Comparison of ENCODE assay signal across 11 cellular contexts in the genomic region with DNA sequence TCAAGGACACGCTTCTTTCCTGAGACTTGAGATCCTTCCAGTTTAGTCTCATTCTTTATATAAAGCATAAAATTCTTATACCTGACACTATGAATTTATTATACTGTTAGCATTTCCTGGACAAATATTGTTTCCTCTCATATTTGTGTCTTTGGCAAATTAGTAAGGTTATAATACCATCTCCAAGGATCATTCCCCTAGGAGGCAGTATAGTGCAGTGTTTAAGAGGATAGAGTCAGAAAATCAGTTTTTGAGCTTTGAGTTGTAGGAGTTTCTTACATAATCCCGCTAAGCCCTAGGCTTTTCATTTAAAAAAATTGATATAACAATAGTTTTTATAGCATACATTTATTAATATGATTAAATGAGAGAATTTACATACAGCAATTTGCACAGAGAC.
A peak's percentile ranks its signal among the peaks of the same experiment; 100 is the strongest.
DNase-seq lines count a peak whose midpoint lies in the region; ATAC-seq and TF ChIP-seq lines count a peak whose summit lies in the region.
"Had no signal": no experiment of that assay in that cellular context is flagged by ENCODE, and none has a peak within 500 bp of the region (broad histone marks: within the 10 kb centered on the region; RNA-seq: fewer than 3 reads in every experiment).

No MANE protein-coding gene starts in this region.

- intact Hi-C loops in activated CD4-positive, alpha-beta T cell treated with anti-CD3 and anti-CD28 coated beads, Interleukin-2, amount 10 ng/mL, durations not matched to agents 24 days and 14 days (cut with micrococcal nuclease) = no loop called here

- H3K27ac Mint-ChIP-seq in activated CD4-positive, alpha-beta T cell treated with anti-CD3 and anti-CD28 coated beads, Interleukin-2, amount 10 ng/mL, durations not matched to agents 24 days and 14 days = no peak overlapping the region
- H3K27ac Mint-ChIP-seq in natural killer cell treated with Interleukin-12 subunit alpha and Interleukin-12 subunit beta and Interleukin-15 and Interleukin-18, amount 100 ng/mL, for 72 hours = no peak overlapping the region

- no peaks in the 10 kb centered on the region for H3K9me3 Mint-ChIP-seq in activated CD4-positive, alpha-beta T cell treated with anti-CD3 and anti-CD28 coated beads, Interleukin-2, amount 10 ng/mL, durations not matched to agents 24 days and 14 days
- peaks cover 2% of the 10 kb centered on the region for H3K9me3 Mint-ChIP-seq in natural killer cell treated with Interleukin-12 subunit alpha and Interleukin-12 subunit beta and Interleukin-15 and Interleukin-18, amount 100 ng/mL, for 72 hours
- H3K9me3 Mint-ChIP-seq: central memory CD8-positive, alpha-beta T cell had no signal

- TF ChIP-seq CTCF in VCaP (conservative IDR thresholded peaks at IDR 0.05) (peak; percentile 56), kidney epithelial cell (IDR thresholded peaks at IDR 0.05; ENCODE audit: insufficient read depth, low read length, poor library complexity, severe bottlenecking) (peak; percentile 9)

- no peak overlapping the region for H3K4me3 Mint-ChIP-seq in activated CD4-positive, alpha-beta T cell treated with anti-CD3 and anti-CD28 coated beads, Interleukin-2, amount 10 ng/mL, durations not matched to agents 24 days and 14 days
- H3K4me3 Mint-ChIP-seq in natural killer cell treated with Interleukin-12 subunit alpha and Interleukin-12 subunit beta and Interleukin-15 and Interleukin-18, amount 100 ng/mL, for 72 hours = no peak overlapping the region
- H3K4me3 Mint-ChIP-seq: central memory CD8-positive, alpha-beta T cell had no signal

- H3K36me3 ChIP-seq in kidney epithelial cell (ENCODE audit: control insufficient read depth, insufficient read depth, low read length) = no peaks in the 10 kb centered on the region

- no peak for ATAC-seq in natural killer cell treated with Interleukin-12 subunit alpha and Interleukin-12 subunit beta and Interleukin-15 and Interleukin-18, amount 100 ng/mL, for 72 hours

- DNase-seq in AML-193 (lab: John Stamatoyannopoulos, UW) (peak; percentile 65 to 70), HuH-7 (ENCODE audit: low spot score) (peak; percentile 51), kidney epithelial cell (ENCODE audit: low read depth) (no peak), putamen (ENCODE audit: low spot score) (no peak), substantia nigra (lab: John Stamatoyannopoulos, UW) (no peak)
- no peak for DNase-seq in activated CD4-positive, alpha-beta T cell treated with anti-CD3 and anti-CD28 coated beads, Interleukin-2, amount 10 ng/mL, durations not matched to agents 24 days and 14 days
- DNase-seq in natural killer cell treated with Interleukin-12 subunit alpha and Interleukin-12 subunit beta and Interleukin-15 and Interleukin-18, amount 100 ng/mL, for 72 hours (ENCODE audit: low spot score) = no peak
- DNase-seq: NCI-H2227 treated with DMSO at 0.1 percent for 48 hours; stimulated activated CD4-positive, alpha-beta T cell treated with anti-CD3 and anti-CD28 coated beads, Interleukin-15, amount 100 ng/mL, for 24 hours had no signal

- H3K27me3 Mint-ChIP-seq in activated CD4-positive, alpha-beta T cell treated with anti-CD3 and anti-CD28 coated beads, Interleukin-2, amount 10 ng/mL, durations not matched to agents 24 days and 14 days = no peaks in the 10 kb centered on the region
- H3K27me3 Mint-ChIP-seq in natural killer cell treated with Interleukin-12 subunit alpha and Interleukin-12 subunit beta and Interleukin-15 and Interleukin-18, amount 100 ng/mL, for 72 hours = no peaks in the 10 kb centered on the region
- H3K27me3 Mint-ChIP-seq: central memory CD8-positive, alpha-beta T cell had no signal

- H3K4me1 Mint-ChIP-seq in activated CD4-positive, alpha-beta T cell treated with anti-CD3 and anti-CD28 coated beads, Interleukin-2, amount 10 ng/mL, durations not matched to agents 24 days and 14 days = no peaks in the 10 kb centered on the region
- H3K4me1 Mint-ChIP-seq in natural killer cell treated with Interleukin-12 subunit alpha and Interleukin-12 subunit beta and Interleukin-15 and Interleukin-18, amount 100 ng/mL, for 72 hours (ENCODE audit: low read depth in 2 of 2) = no peaks in the 10 kb centered on the region
- H3K4me1 Mint-ChIP-seq: central memory CD8-positive, alpha-beta T cell had no signal

- H3K27me3 ChIP-seq in kidney epithelial cell (ENCODE audit: control insufficient read depth, insufficient read depth, low read length) = no peaks in the 10 kb centered on the region

- H3K36me3 Mint-ChIP-seq in activated CD4-positive, alpha-beta T cell treated with anti-CD3 and anti-CD28 coated beads, Interleukin-2, amount 10 ng/mL, durations not matched to agents 24 days and 14 days (ENCODE audit: low read depth) = no peaks in the 10 kb centered on the region
- H3K36me3 Mint-ChIP-seq in natural killer cell treated with Interleukin-12 subunit alpha and Interleukin-12 subunit beta and Interleukin-15 and Interleukin-18, amount 100 ng/mL, for 72 hours = no peaks in the 10 kb centered on the region

- H3K27ac ChIP-seq in VCaP (no peak overlapping the region), substantia nigra (ENCODE audit: low read depth, low read length, poor library complexity, severe bottlenecking) (no peak overlapping the region)

- no peak overlapping the region for H3K4me3 ChIP-seq in kidney epithelial cell (ENCODE audit: low read depth, low read length)

Comparison
In these comparisons a context has a peak if more than half of its experiments do, and no peak if none do; other contexts are left out.
1. DNase-seq: peak in AML-193 (2 of 2) and HuH-7 (single experiment); none in kidney epithelial cell (single experiment), putamen (single experiment), substantia nigra (0 of 49), activated CD4-positive, alpha-beta T cell treated with anti-CD3 and anti-CD28 coated beads, Interleukin-2, amount 10 ng/mL, durations not matched to agents 24 days and 14 days (single experiment) and natural killer cell treated with Interleukin-12 subunit alpha and Interleukin-12 subunit beta and Interleukin-15 and Interleukin-18, amount 100 ng/mL, for 72 hours (single experiment).